Comparison of ENCODE assay signal across 8 cellular contexts in the genomic region with DNA sequence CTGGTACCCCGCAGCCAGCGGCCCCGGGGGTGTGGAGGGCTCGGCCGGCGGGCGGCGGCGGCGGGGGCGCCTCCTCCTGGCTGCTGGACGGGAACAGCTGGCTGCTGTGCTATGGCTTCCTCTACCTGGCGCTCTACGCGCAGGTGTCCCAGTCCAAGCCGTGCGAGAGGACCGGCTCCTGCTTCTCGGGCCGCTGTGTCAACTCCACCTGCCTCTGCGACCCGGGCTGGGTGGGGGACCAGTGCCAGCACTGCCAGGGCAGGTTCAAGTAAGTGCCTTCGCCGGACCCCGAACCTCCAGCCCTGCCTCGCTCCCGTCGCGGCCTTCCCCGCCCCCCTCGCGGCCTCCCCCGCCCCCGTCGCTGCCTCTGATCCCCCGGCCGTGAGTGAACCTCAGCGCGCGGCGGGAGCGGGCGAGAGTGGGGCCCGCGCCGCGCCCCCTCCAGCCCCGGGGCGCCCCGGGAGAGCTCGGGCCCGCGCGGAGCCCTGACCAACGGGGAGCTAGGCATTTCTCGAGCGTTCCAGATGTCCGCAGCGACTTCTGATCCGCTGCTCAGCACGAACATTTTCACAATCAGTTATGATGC. TPM values are rescaled to one million over a fixed set of nuclear protein-coding genes. Genes with fewer than 3 reads are reported as not detected.
DNase-seq lines count a peak whose midpoint lies in the region; ATAC-seq and TF ChIP-seq lines count a peak whose summit lies in the region.

No MANE protein-coding gene starts in this region.

- H3K36me3 ChIP-seq in RWPE2 (ENCODE audit: low read depth) = no peaks in the 10 kb centered on the region

- no peaks in the 10 kb centered on the region for H3K4me1 ChIP-seq in RWPE2 (ENCODE audit: insufficient read depth, poor library complexity, severe bottlenecking)

- DNase-seq in AG08396 (ENCODE audit: low spot score) (peak; percentile 22), RWPE2 (ENCODE audit: low spot score) (no peak), epithelial cell of esophagus (ENCODE audit: low read depth) (peak; percentile 28), erythroblast (lab: John Stamatoyannopoulos, UW) (no peak)
- DNase-seq in natural killer cell treated with Interleukin-12 subunit alpha and Interleukin-12 subunit beta and Interleukin-15 and Interleukin-18, amount 100 ng/mL, for 72 hours (ENCODE audit: low spot score) = no peak
- DNase-seq in NK-92 treated with Interleukin-12 subunit alpha and Interleukin-12 subunit beta, amount 100 ng/mL, for 24 hours (lab: John Stamatoyannopoulos, UW) = no peak

- peaks cover 6 to 7% of the 10 kb centered on the region in 2 donors for H3K4me1 Mint-ChIP-seq in natural killer cell treated with Interleukin-12 subunit alpha and Interleukin-12 subunit beta and Interleukin-15 and Interleukin-18, amount 100 ng/mL, for 72 hours (ENCODE audit: low read depth in 2 of 2)

- peaks cover 36 to 58% of the 10 kb centered on the region in 2 donors for H3K27me3 Mint-ChIP-seq in natural killer cell treated with Interleukin-12 subunit alpha and Interleukin-12 subunit beta and Interleukin-15 and Interleukin-18, amount 100 ng/mL, for 72 hours

- peak overlapping the region; percentile 47 for H3K4me3 ChIP-seq in RWPE2 (ENCODE audit: severe bottlenecking)
- peak overlapping the region; percentile 37 for H3K4me3 ChIP-seq in epithelial cell of esophagus (ENCODE audit: low read length)

- peaks cover 72% of the 10 kb centered on the region for H3K27me3 ChIP-seq in RWPE2 (ENCODE audit: insufficient read depth, poor library complexity, severe bottlenecking)

- no peak overlapping the region for H3K27ac Mint-ChIP-seq in natural killer cell treated with Interleukin-12 subunit alpha and Interleukin-12 subunit beta and Interleukin-15 and Interleukin-18, amount 100 ng/mL, for 72 hours

- H3K36me3 Mint-ChIP-seq in natural killer cell treated with Interleukin-12 subunit alpha and Interleukin-12 subunit beta and Interleukin-15 and Interleukin-18, amount 100 ng/mL, for 72 hours = peaks cover 12% of the 10 kb centered on the region

- H3K9me3 ChIP-seq in RWPE2 (ENCODE audit: severe bottlenecking) = no peaks in the 10 kb centered on the region

- ATAC-seq in GM18520 (IDR thresholded peaks at IDR 0.05; ENCODE audit: unreplicated experiment) = peak; percentile 16
- ATAC-seq in HG02970 (IDR thresholded peaks at IDR 0.05; ENCODE audit: low FRiP score, unreplicated experiment) = peak; percentile 33
- peak; percentile 60 for ATAC-seq in RWPE2 (ENCODE audit: low read depth)
- peak; percentile 51 to 57 for ATAC-seq in natural killer cell treated with Interleukin-12 subunit alpha and Interleukin-12 subunit beta and Interleukin-15 and Interleukin-18, amount 100 ng/mL, for 72 hours

- H3K9me3 Mint-ChIP-seq in natural killer cell treated with Interleukin-12 subunit alpha and Interleukin-12 subunit beta and Interleukin-15 and Interleukin-18, amount 100 ng/mL, for 72 hours = no peaks in the 10 kb centered on the region

- TF ChIP-seq CTCF in RWPE2 (IDR thresholded peaks at IDR 0.05; ENCODE audit: poor library complexity, severe bottlenecking) (peak; percentile 25), epithelial cell of esophagus (IDR thresholded peaks at IDR 0.05; ENCODE audit: insufficient read depth, low read depth, low read length, missing control alignments) (no peak)

- TF ChIP-seq POLR2A in erythroblast (IDR thresholded peaks at IDR 0.05; ENCODE audit: low read length) = no peak

- H3K4me3 Mint-ChIP-seq in natural killer cell treated with Interleukin-12 subunit alpha and Interleukin-12 subunit beta and Interleukin-15 and Interleukin-18, amount 100 ng/mL, for 72 hours = peak overlapping the region; percentile 38

- H3K27ac ChIP-seq in RWPE2 (ENCODE audit: poor library complexity, severe bottlenecking) = no peak overlapping the region

RNA-seq across cellular contexts. Expression of gene ATRNL1, which starts 0.7 kb away (rescaled TPM):
- not detected for total RNA-seq in natural killer cell treated with Interleukin-12 subunit alpha and Interleukin-12 subunit beta and Interleukin-15 and Interleukin-18, amount 100 ng/mL, for 72 hours

Comparison
In these comparisons a context has a peak if more than half of its experiments do, and no peak if none do; other contexts are left out.
1. DNase-seq: peak in AG08396 (single experiment) and epithelial cell of esophagus (single experiment); none in RWPE2 (single experiment), natural killer cell treated with Interleukin-12 subunit alpha and Interleukin-12 subunit beta and Interleukin-15 and Interleukin-18, amount 100 ng/mL, for 72 hours (single experiment), erythroblast (0 of 2) and NK-92 treated with Interleukin-12 subunit alpha and Interleukin-12 subunit beta, amount 100 ng/mL, for 24 hours (single experiment).
2. Peak in every context shown above with its lines, with median percentiles within 50 percentile points of each other: ATAC-seq.